In the genomic region with DNA sequence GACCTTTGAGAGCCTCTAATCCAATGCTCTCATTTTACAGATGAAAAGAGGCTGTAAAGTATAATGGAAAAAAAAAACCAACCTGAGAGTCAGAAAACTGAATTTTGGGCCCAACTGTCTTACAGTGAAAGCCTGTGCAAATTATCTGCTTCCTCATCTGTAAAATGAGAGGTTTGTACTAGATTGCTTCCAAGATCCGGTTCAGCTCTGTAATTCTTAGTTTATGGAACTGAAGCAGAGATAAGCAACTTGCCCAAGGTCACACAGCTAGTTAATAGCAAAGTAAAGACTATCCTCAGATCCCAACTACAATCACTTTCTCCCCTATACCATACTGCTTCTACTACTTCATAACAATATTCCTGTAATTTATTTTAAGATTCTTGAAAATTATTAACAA, we compare ENCODE assay signal across 2 cellular contexts.
TF ChIP-seq lines count a peak whose summit lies in the region.

No MANE protein-coding gene starts in this region.

TF ChIP-seq in GM23338, 12 proteins besides CTCF, POLR2A, EP300 and RAD21:
- no peak for TF ChIP-seq CREB1 (CRISPR knock-in tag; IDR thresholded peaks at IDR 0.05; ENCODE audit: low read depth)
- TF ChIP-seq, protein P1, sequence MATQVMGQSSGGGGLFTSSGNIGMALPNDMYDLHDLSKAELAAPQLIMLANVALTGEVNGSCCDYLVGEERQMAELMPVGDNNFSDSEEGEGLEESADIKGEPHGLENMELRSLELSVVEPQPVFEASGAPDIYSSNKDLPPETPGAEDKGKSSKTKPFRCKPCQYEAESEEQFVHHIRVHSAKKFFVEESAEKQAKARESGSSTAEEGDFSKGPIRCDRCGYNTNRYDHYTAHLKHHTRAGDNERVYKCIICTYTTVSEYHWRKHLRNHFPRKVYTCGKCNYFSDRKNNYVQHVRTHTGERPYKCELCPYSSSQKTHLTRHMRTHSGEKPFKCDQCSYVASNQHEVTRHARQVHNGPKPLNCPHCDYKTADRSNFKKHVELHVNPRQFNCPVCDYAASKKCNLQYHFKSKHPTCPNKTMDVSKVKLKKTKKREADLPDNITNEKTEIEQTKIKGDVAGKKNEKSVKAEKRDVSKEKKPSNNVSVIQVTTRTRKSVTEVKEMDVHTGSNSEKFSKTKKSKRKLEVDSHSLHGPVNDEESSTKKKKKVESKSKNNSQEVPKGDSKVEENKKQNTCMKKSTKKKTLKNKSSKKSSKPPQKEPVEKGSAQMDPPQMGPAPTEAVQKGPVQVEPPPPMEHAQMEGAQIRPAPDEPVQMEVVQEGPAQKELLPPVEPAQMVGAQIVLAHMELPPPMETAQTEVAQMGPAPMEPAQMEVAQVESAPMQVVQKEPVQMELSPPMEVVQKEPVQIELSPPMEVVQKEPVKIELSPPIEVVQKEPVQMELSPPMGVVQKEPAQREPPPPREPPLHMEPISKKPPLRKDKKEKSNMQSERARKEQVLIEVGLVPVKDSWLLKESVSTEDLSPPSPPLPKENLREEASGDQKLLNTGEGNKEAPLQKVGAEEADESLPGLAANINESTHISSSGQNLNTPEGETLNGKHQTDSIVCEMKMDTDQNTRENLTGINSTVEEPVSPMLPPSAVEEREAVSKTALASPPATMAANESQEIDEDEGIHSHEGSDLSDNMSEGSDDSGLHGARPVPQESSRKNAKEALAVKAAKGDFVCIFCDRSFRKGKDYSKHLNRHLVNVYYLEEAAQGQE (IDR thresholded peaks at IDR 0.05; ENCODE audit: unreplicated experiment) = no peak
- no peak for TF ChIP-seq JUNB (IDR thresholded peaks at IDR 0.05; ENCODE audit: unreplicated experiment)
- TF ChIP-seq EZH2phosphoT487 (IDR thresholded peaks at IDR 0.05; ENCODE audit: unreplicated experiment) = no peak
- TF ChIP-seq STAT1 (IDR thresholded peaks at IDR 0.05; ENCODE audit: unreplicated experiment) = no peak
- no peak for TF ChIP-seq POLR2AphosphoS5 (IDR thresholded peaks at IDR 0.05; ENCODE audit: low read depth)
- TF ChIP-seq, protein P2, sequence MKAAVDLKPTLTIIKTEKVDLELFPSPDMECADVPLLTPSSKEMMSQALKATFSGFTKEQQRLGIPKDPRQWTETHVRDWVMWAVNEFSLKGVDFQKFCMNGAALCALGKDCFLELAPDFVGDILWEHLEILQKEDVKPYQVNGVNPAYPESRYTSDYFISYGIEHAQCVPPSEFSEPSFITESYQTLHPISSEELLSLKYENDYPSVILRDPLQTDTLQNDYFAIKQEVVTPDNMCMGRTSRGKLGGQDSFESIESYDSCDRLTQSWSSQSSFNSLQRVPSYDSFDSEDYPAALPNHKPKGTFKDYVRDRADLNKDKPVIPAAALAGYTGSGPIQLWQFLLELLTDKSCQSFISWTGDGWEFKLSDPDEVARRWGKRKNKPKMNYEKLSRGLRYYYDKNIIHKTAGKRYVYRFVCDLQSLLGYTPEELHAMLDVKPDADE (IDR thresholded peaks at IDR 0.05) = no peak
- TF ChIP-seq ZNF331 (CRISPR knock-in tag; IDR thresholded peaks at IDR 0.05; ENCODE audit: low read depth) = no peak
- TF ChIP-seq, protein P3, sequence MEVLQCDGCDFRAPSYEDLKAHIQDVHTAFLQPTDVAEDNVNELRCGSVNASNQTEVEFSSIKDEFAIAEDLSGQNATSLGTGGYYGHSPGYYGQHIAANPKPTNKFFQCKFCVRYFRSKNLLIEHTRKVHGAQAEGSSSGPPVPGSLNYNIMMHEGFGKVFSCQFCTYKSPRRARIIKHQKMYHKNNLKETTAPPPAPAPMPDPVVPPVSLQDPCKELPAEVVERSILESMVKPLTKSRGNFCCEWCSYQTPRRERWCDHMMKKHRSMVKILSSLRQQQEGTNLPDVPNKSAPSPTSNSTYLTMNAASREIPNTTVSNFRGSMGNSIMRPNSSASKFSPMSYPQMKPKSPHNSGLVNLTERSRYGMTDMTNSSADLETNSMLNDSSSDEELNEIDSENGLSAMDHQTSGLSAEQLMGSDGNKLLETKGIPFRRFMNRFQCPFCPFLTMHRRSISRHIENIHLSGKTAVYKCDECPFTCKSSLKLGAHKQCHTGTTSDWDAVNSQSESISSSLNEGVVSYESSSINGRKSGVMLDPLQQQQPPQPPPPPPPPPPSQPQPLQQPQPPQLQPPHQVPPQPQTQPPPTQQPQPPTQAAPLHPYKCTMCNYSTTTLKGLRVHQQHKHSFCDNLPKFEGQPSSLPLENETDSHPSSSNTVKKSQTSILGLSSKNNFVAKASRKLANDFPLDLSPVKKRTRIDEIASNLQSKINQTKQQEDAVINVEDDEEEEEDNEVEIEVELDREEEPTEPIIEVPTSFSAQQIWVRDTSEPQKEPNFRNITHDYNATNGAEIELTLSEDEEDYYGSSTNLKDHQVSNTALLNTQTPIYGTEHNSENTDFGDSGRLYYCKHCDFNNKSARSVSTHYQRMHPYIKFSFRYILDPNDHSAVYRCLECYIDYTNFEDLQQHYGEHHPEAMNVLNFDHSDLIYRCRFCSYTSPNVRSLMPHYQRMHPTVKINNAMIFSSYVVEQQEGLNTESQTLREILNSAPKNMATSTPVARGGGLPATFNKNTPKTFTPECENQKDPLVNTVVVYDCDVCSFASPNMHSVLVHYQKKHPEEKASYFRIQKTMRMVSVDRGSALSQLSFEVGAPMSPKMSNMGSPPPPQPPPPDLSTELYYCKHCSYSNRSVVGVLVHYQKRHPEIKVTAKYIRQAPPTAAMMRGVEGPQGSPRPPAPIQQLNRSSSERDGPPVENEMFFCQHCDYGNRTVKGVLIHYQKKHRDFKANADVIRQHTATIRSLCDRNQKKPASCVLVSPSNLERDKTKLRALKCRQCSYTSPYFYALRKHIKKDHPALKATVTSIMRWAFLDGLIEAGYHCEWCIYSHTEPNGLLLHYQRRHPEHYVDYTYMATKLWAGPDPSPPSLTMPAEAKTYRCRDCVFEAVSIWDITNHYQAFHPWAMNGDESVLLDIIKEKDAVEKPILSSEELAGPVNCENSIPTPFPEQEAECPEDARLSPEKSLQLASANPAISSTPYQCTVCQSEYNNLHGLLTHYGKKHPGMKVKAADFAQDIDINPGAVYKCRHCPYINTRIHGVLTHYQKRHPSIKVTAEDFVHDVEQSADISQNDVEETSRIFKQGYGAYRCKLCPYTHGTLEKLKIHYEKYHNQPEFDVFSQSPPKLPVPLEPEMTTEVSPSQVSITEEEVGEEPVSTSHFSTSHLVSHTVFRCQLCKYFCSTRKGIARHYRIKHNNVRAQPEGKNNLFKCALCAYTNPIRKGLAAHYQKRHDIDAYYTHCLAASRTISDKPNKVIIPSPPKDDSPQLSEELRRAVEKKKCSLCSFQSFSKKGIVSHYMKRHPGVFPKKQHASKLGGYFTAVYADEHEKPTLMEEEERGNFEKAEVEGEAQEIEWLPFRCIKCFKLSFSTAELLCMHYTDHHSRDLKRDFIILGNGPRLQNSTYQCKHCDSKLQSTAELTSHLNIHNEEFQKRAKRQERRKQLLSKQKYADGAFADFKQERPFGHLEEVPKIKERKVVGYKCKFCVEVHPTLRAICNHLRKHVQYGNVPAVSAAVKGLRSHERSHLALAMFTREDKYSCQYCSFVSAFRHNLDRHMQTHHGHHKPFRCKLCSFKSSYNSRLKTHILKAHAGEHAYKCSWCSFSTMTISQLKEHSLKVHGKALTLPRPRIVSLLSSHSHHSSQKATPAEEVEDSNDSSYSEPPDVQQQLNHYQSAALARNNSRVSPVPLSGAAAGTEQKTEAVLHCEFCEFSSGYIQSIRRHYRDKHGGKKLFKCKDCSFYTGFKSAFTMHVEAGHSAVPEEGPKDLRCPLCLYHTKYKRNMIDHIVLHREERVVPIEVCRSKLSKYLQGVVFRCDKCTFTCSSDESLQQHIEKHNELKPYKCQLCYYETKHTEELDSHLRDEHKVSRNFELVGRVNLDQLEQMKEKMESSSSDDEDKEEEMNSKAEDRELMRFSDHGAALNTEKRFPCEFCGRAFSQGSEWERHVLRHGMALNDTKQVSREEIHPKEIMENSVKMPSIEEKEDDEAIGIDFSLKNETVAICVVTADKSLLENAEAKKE (CRISPR knock-in tag; IDR thresholded peaks at IDR 0.05) = no peak

TF ChIP-seq in endothelial cell of umbilical vein, 7 proteins besides CTCF, POLR2A, EP300 and RAD21:
- TF ChIP-seq GATA2 (IDR thresholded peaks at IDR 0.05; ENCODE audit: insufficient read depth, insufficient read length, low read depth, low read length) (peak; percentile 50), JUN (IDR thresholded peaks at IDR 0.05; ENCODE audit: borderline replicate concordance, insufficient read depth, insufficient read length, low read depth) (no peak)
